8 cellular contexts compared by ENCODE assay signal in genomic region chrX:39821011-39821708, GRCh38.
DNase-seq lines count a peak whose midpoint lies in the region; ATAC-seq lines count a peak whose summit lies in the region.

No MANE protein-coding gene starts in this region.

- intact Hi-C loops in Right ventricle myocardium superior (cut with DNase I): no loop called here

- H3K27ac ChIP-seq in skin epidermis: peak overlapping the region in 1 of 21 experiments; percentile 24

- peak overlapping the region; percentile 15 to 39 (median 25) for H3K4me3 ChIP-seq in skin epidermis

- ATAC-seq in Right ventricle myocardium superior (ENCODE audit: poor library complexity): peak; percentile 73
- no peak for ATAC-seq in HG02610 (IDR thresholded peaks at IDR 0.05; ENCODE audit: unreplicated experiment)
- ATAC-seq in GM19324 (IDR thresholded peaks at IDR 0.05; ENCODE audit: low FRiP score, unreplicated experiment): no peak

- DNase-seq in activated effector memory CD4-positive, alpha-beta T cell treated with anti-CD3 and anti-CD28 coated beads, Interleukin-2, amount 50 U/mL, for 16 hours: peak; percentile 72
- DNase-seq in activated effector memory CD4-positive, alpha-beta T cell treated with Interleukin-2 at 50 U/mL for 16 hours: no peak
- peak; percentile 31 to 51 for DNase-seq in activated CD4-positive, alpha-beta T cell treated with anti-CD3 and anti-CD28 coated beads, Interleukin-2, amount 50 U/mL, for 4 hours
- peak; percentile 52 for DNase-seq in Right ventricle myocardium superior
- DNase-seq in cerebellum (ENCODE audit: low spot score): no peak

Comparison
In these comparisons a context has a peak if more than half of its experiments do, and no peak if none do; other contexts are left out.
1. DNase-seq: peak in activated effector memory CD4-positive, alpha-beta T cell treated with anti-CD3 and anti-CD28 coated beads, Interleukin-2, amount 50 U/mL, for 16 hours (single experiment), activated CD4-positive, alpha-beta T cell treated with anti-CD3 and anti-CD28 coated beads, Interleukin-2, amount 50 U/mL, for 4 hours (2 of 2) and Right ventricle myocardium superior (single experiment); none in activated effector memory CD4-positive, alpha-beta T cell treated with Interleukin-2 at 50 U/mL for 16 hours (single experiment) and cerebellum (single experiment).